8 cellular contexts compared by ENCODE assay signal in the genomic region with DNA sequence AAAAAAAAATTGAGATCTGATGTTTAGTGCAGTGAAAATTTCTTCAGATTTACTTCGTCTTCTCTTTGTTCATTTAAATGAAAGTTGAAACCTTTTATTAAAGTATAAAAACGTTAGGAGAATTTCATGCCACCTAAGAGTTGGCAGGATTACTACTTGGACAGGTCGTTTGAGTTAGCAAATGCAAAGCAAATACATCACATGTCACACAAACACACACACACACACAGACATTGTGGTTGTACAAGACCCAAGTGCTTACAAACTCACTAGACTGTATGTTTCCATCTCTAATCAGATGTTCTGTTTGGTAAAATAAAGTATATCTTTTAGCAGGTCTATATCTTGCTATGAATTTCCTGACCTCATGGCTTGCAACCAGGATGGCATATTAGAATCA.
"Had no signal": no experiment of that assay in that cellular context is flagged by ENCODE, and none has a peak within 500 bp of the region (broad histone marks: within the 10 kb centered on the region; RNA-seq: fewer than 3 reads in every experiment).

No MANE protein-coding gene starts in this region.

- ATAC-seq: HCT116 had no signal

- DNase-seq: GM23248, GOT3, H7, HFFc6, KBM-7 had no signal

- H3K9me3 ChIP-seq: HAP-1 had no signal

- H3K36me3 ChIP-seq: HAP-1 had no signal

- H3K27me3 Mint-ChIP-seq: IgD-negative memory B cell had no signal

- H3K27ac ChIP-seq: GM23248 had no signal

- H3K4me3 ChIP-seq: GM23248, HAP-1 had no signal

- H3K36me3 Mint-ChIP-seq: IgD-negative memory B cell had no signal

- H3K9me3 Mint-ChIP-seq: HFFc6 had no signal

- H3K4me3 Mint-ChIP-seq: HFFc6, IgD-negative memory B cell had no signal

- H3K4me1 ChIP-seq: HAP-1 had no signal

- H3K27ac Mint-ChIP-seq: HFFc6, IgD-negative memory B cell had no signal
